ENCODE assay signal across 11 cellular contexts in the genomic region with DNA sequence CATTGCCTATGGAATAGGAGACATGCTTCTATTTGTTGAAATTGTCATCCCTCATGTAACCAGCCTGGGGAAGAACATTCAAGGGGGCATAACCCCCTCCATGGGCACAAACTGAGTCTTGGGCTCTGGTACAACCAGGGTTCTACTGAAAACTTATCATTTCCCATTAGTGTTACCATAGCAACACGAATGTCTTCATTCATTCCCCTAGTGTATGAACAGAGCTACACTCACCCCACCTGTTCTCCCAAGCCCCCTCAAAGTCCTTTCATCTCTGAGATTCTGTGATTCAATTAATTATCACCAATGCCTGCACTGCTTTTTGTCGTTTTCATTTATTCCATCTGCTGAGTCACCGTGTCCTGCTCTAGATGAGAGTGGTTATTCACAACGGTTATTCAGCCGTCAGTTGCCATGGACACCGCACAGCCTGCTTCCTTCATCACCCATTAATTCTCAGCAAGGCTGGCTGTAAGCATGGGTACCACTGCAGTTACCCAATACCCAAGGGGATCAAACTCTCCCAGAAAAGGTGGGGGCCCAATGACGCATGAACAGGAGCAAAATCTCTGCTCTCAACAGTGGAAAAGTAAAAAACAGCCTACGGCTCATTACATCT. TPM values are rescaled to one million over a fixed set of nuclear protein-coding genes. Genes with fewer than 3 reads are reported as not detected.
A peak's percentile ranks its signal among the peaks of the same experiment; 100 is the strongest.
DNase-seq lines count a peak whose midpoint lies in the region; ATAC-seq and TF ChIP-seq lines count a peak whose summit lies in the region.
"Had no signal": no experiment of that assay in that cellular context is flagged by ENCODE, and none has a peak within 500 bp of the region (broad histone marks: within the 10 kb centered on the region; RNA-seq: fewer than 3 reads in every experiment).

No MANE protein-coding gene starts in this region.

- H4K20me1 ChIP-seq in fibroblast of lung (ENCODE audit: control insufficient read depth, extremely low read depth, insufficient read depth, low read length), result no peaks in the 10 kb centered on the region

- TF ChIP-seq EP300 in tibial nerve (IDR thresholded peaks at IDR 0.05), result no peak

- H3K4me3 Mint-ChIP-seq in type B pancreatic cell (no peak overlapping the region), WTC11 (no peak overlapping the region)
- H3K4me3 Mint-ChIP-seq: dendritic cell treated with granulocyte-macrophage colony-stimulating factor and Interleukin-4, amounts not matched to agents 40 ng/mL and 50 ng/mL, for 4 days had no signal

- CTCF ChIA-PET in WTC11 (lab: Charles Lee), result interaction anchor here (0.6 to 7.2 kb wide), 3 partner anchors 15 to 1211 kb away, joined by 3 to 75 read pairs (median 5); no protein-coding TSS in a partner anchor

- no peak overlapping the region for H2AFZ ChIP-seq in fibroblast of lung (ENCODE audit: low read length)

- WGBS in tibial nerve, 2 donors, result 44 to 55% methylated on average over 8 of the region's 8 CpGs

- H3K9ac ChIP-seq in fibroblast of lung (ENCODE audit: insufficient read depth, low read length), result no peak overlapping the region

- DNase-seq in stimulated activated naive CD4-positive, alpha-beta T cell treated with Interleukin-2 at 50 U/mL for 16 hours (lab: John Stamatoyannopoulos, UW), result peak; percentile 8
- no peak for DNase-seq in stimulated activated naive CD4-positive, alpha-beta T cell (lab: John Stamatoyannopoulos, UW)
- DNase-seq in NCI-H774 (lab: John Stamatoyannopoulos, UW) (peak; percentile 90), fibroblast of lung (ENCODE audit: low read depth in 2 of 2) (peak; percentile 53 to 91), type B pancreatic cell (ENCODE audit: extremely low spot score, unreplicated experiment) (no peak), tibial nerve (ENCODE audit: low spot score in 2 of 2) (no peak), WTC11 (ENCODE audit: low spot score) (no peak)
- DNase-seq: GF-D8 had no signal

- no peaks in the 10 kb centered on the region for H3K36me3 Mint-ChIP-seq in type B pancreatic cell
- H3K36me3 Mint-ChIP-seq in WTC11, result no peaks in the 10 kb centered on the region

- TF ChIP-seq POLR2A in tibial nerve (IDR thresholded peaks at IDR 0.05), result no peak

- TF ChIP-seq CTCF in fibroblast of lung (conservative IDR thresholded peaks at IDR 0.05 in 1 of 2, IDR thresholded peaks at IDR 0.05 in 1 of 2; ENCODE audit: low read depth in 1 of 2, low read length in 2 of 2) (no peak), type B pancreatic cell (conservative IDR thresholded peaks at IDR 0.05) (no peak), tibial nerve (IDR thresholded peaks at IDR 0.05) (no peak), WTC11 (IDR thresholded peaks at IDR 0.05) (no peak)

- H3K27me3 ChIP-seq in fibroblast of lung (ENCODE audit: control insufficient read depth, insufficient read depth, low read length) (peaks cover 2% of the 10 kb centered on the region), tibial nerve (no peaks in the 10 kb centered on the region)

- POLR2A ChIA-PET in WTC11 (lab: Charles Lee), result no interaction called here

- H3K4me1 ChIP-seq in fibroblast of lung (ENCODE audit: control insufficient read depth, extremely low read depth, insufficient read depth, low read length), result no peaks in the 10 kb centered on the region
- H3K4me1 ChIP-seq in tibial nerve, result peaks cover 0 to under 1% (median 0%) of the 10 kb centered on the region in 4 donors

- no peak overlapping the region for H3K4me2 ChIP-seq in fibroblast of lung (ENCODE audit: extremely low read depth, insufficient read depth, low read length)

- H3K4me3 ChIP-seq in fibroblast of lung (replicated peaks in 1 of 4; ENCODE audit: control extremely low read depth in 1 of 4, insufficient read depth in 1 of 4, low read depth in 3 of 4, low read length in 4 of 4) (no peak overlapping the region), tibial nerve (no peak overlapping the region)

- ATAC-seq in WTC11 (no peak), HG02642 (IDR thresholded peaks at IDR 0.05; ENCODE audit: poor library complexity, unreplicated experiment) (no peak)

- H3K9me3 ChIP-seq in fibroblast of lung (ENCODE audit: control insufficient read depth, insufficient read depth, low read depth, low read length), result no peaks in the 10 kb centered on the region
- no peaks in the 10 kb centered on the region for H3K9me3 ChIP-seq in tibial nerve

- H3K4me1 Mint-ChIP-seq in type B pancreatic cell (ENCODE audit: unreplicated experiment) (peaks cover 8% of the 10 kb centered on the region), WTC11 (peaks cover 15% of the 10 kb centered on the region)

- no peak overlapping the region for H3K27ac ChIP-seq in fibroblast of lung (ENCODE audit: insufficient read depth, low read length)
- H3K27ac ChIP-seq in tibial nerve, result no peak overlapping the region

- H3K36me3 ChIP-seq in fibroblast of lung (ENCODE audit: control insufficient read depth, insufficient read depth, low read length) (no peaks in the 10 kb centered on the region), tibial nerve (no peaks in the 10 kb centered on the region)

- H3K9me3 Mint-ChIP-seq in type B pancreatic cell, result peaks cover 5% of the 10 kb centered on the region
- peaks cover 7% of the 10 kb centered on the region for H3K9me3 Mint-ChIP-seq in WTC11
- H3K9me3 Mint-ChIP-seq: dendritic cell treated with granulocyte-macrophage colony-stimulating factor and Interleukin-4, amounts not matched to agents 40 ng/mL and 50 ng/mL, for 4 days had no signal

- H3K79me2 ChIP-seq in fibroblast of lung (ENCODE audit: control insufficient read depth, insufficient read depth, low read length), result no peaks in the 10 kb centered on the region

- H3K27me3 Mint-ChIP-seq in type B pancreatic cell (peaks cover 3% of the 10 kb centered on the region), WTC11 (ENCODE audit: low read depth) (peaks cover 100% of the 10 kb centered on the region)

- H3K27ac Mint-ChIP-seq in type B pancreatic cell, result peak overlapping the region; percentile 56
- no peak overlapping the region for H3K27ac Mint-ChIP-seq in WTC11
- H3K27ac Mint-ChIP-seq: dendritic cell treated with granulocyte-macrophage colony-stimulating factor and Interleukin-4, amounts not matched to agents 40 ng/mL and 50 ng/mL, for 4 days had no signal

TF ChIP-seq in WTC11, 78 proteins besides CTCF, POLR2A, EP300 and RAD21:
- TF ChIP-seq GRHL2 (CRISPR knock-in tag; IDR thresholded peaks at IDR 0.05; ENCODE audit: insufficient replicate concordance, severe bottlenecking) (no peak), ZNF416 (CRISPR knock-in tag; IDR thresholded peaks at IDR 0.05) (no peak)
- TF ChIP-seq, protein P1, sequence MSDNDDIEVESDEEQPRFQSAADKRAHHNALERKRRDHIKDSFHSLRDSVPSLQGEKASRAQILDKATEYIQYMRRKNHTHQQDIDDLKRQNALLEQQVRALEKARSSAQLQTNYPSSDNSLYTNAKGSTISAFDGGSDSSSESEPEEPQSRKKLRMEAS (CRISPR knock-in tag; IDR thresholded peaks at IDR 0.05), result no peak
TF ChIP-seq in WTC11: peak in this region for 0.

RNA-seq across cellular contexts. Expression of a gene that starts 1.6 kb away (rescaled TPM):
- total RNA-seq in fibroblast of lung (not detected in 2 replicates), type B pancreatic cell (ENCODE audit: low replicate concordance) (119 and 193 TPM in 2 replicates), tibial nerve (not detected), WTC11 (2021) (not detected in 3 replicates)
- polyA plus RNA-seq in fibroblast of lung, result not detected in 2 replicates
- not detected in 2 replicates for polyA plus RNA-seq in fibroblast of lung (2012)
- not detected in 2 replicates for polyA minus RNA-seq in fibroblast of lung (ENCODE audit: low replicate concordance)
- total RNA-seq: myocyte had no signal

RNA-seq across cellular contexts. Expression of a gene that starts 21.9 kb away (rescaled TPM):
- total RNA-seq in fibroblast of lung (112 and 145 TPM in 2 replicates), type B pancreatic cell (ENCODE audit: low replicate concordance) (677 and 972 TPM in 2 replicates), tibial nerve (100 to 1,000 TPM; 172 to 458 (median 243) TPM), WTC11 (2021) (466 to 481 TPM (median 475 TPM) in 3 replicates)
- polyA plus RNA-seq in fibroblast of lung, result 225 and 256 TPM in 2 replicates
- polyA plus RNA-seq in fibroblast of lung (2012), result 864 and 925 TPM in 2 replicates
- polyA minus RNA-seq in fibroblast of lung (ENCODE audit: low replicate concordance), result 166 and 208 TPM in 2 replicates

RNA-seq across cellular contexts. Expression of a gene that starts 23.9 kb away (rescaled TPM):
- total RNA-seq in fibroblast of lung, result 0.17 and 0.26 TPM in 2 replicates
- 0.01 and 0.02 TPM in 2 replicates for polyA plus RNA-seq in fibroblast of lung
- not detected in 2 replicates for polyA plus RNA-seq in fibroblast of lung (2012)
- not detected in 2 replicates for polyA minus RNA-seq in fibroblast of lung (ENCODE audit: low replicate concordance)
- total RNA-seq in type B pancreatic cell (ENCODE audit: low replicate concordance), result 4.3 and 11.6 TPM in 2 replicates
- 1 to 10 TPM in 1 of 4 donors, under 1 TPM in 1, not detected in 2; 0.98 to 1.8 TPM for total RNA-seq in tibial nerve
- 4.4 to 5.0 TPM (median 4.4 TPM) in 3 replicates for total RNA-seq in WTC11 (2021)
- total RNA-seq: myocyte had no signal

Comparison
In these comparisons a context has a peak if more than half of its experiments do, and no peak if none do; other contexts are left out.
1. DNase-seq: peak in stimulated activated naive CD4-positive, alpha-beta T cell treated with Interleukin-2 at 50 U/mL for 16 hours (single experiment), NCI-H774 (single experiment) and fibroblast of lung (2 of 2); none in stimulated activated naive CD4-positive, alpha-beta T cell (0 of 6), type B pancreatic cell (single experiment), tibial nerve (0 of 2) and WTC11 (single experiment).
2. RNA of a gene that starts 1.6 kb away (total RNA-seq): 119 to 193 TPM in type B pancreatic cell; not detected in fibroblast of lung, not detected in tibial nerve and not detected in WTC11; every median in the first group is over 100 times any median in the second.